20 cellular contexts compared by ENCODE assay signal in genomic region chr10:16195894-16196293, GRCh38.
DNase-seq lines count a peak whose midpoint lies in the region; ATAC-seq and TF ChIP-seq lines count a peak whose summit lies in the region.
"Had no signal": no experiment of that assay in that cellular context is flagged by ENCODE, and none has a peak within 500 bp of the region (broad histone marks: within the 10 kb centered on the region; RNA-seq: fewer than 3 reads in every experiment).

No MANE protein-coding gene starts in this region.

- TF ChIP-seq CTCF in natural killer cell (IDR thresholded peaks at IDR 0.05) (no peak), WTC11 (IDR thresholded peaks at IDR 0.05) (no peak), GM20000 (IDR thresholded peaks at IDR 0.05; ENCODE audit: extremely low read depth, missing control alignments) (no peak)

- H3K27me3 ChIP-seq in iPS-18a (ENCODE audit: control insufficient read depth, insufficient read depth, low read length): no peaks in the 10 kb centered on the region
- H3K27me3 ChIP-seq: SJSA1 had no signal

- POLR2A ChIA-PET in WTC11 (lab: Charles Lee): no interaction called here

- no peaks in the 10 kb centered on the region for H3K9me3 ChIP-seq in iPS-18a (ENCODE audit: control insufficient read depth, low read depth, low read length)
- H3K9me3 ChIP-seq: Caco-2, SJSA1 had no signal

- no peak overlapping the region for H3K9ac ChIP-seq in iPS-18a (ENCODE audit: low read length)

- CTCF ChIA-PET in WTC11 (lab: Charles Lee): interaction anchor here (0.5 kb wide), 1 partner anchor 297 kb away, joined by 3 read pairs; no protein-coding TSS in a partner anchor

- peaks cover 30% of the 10 kb centered on the region for H3K4me1 ChIP-seq in iPS-18a (ENCODE audit: control insufficient read depth, low read depth, low read length)
- H3K4me1 ChIP-seq: SJSA1 had no signal

- no peak for DNase-seq in natural killer cell treated with Interleukin-12 subunit alpha and Interleukin-12 subunit beta and Interleukin-15 and Interleukin-18, amount 100 ng/mL, for 72 hours (ENCODE audit: low spot score)
- DNase-seq in natural killer cell: no peak
- DNase-seq in WTC11 (ENCODE audit: low spot score): no peak
- DNase-seq in GM20000 (ENCODE audit: low spot score): no peak
- no peak for DNase-seq in erythroblast (lab: John Stamatoyannopoulos, UW)
- DNase-seq: Caco-2; CD4-positive, alpha-beta T cell; DMS153; GF-D8; HFFc6; IMR-90; NCI-H1436; NCI-H1930; NCI-H345; NCI-H524 treated with DMSO at 0.1 percent for 48 hours had no signal

- no peak for ATAC-seq in natural killer cell treated with Interleukin-12 subunit alpha and Interleukin-12 subunit beta and Interleukin-15 and Interleukin-18, amount 100 ng/mL, for 72 hours
- ATAC-seq in natural killer cell (no peak), WTC11 (peak; percentile 92), GM19455 (IDR thresholded peaks at IDR 0.05; ENCODE audit: unreplicated experiment) (no peak)
- ATAC-seq: Panc1 had no signal

- no peak for TF ChIP-seq POLR2A in erythroblast (IDR thresholded peaks at IDR 0.05; ENCODE audit: low read length)

- H3K27me3 Mint-ChIP-seq in natural killer cell treated with Interleukin-12 subunit alpha and Interleukin-12 subunit beta and Interleukin-15 and Interleukin-18, amount 100 ng/mL, for 72 hours: no peaks in the 10 kb centered on the region
- H3K27me3 Mint-ChIP-seq in natural killer cell (ENCODE audit: low read depth in 2 of 2) (no peaks in the 10 kb centered on the region), WTC11 (ENCODE audit: low read depth) (no peaks in the 10 kb centered on the region; the same call in 1 of the 2 replicates)
- H3K27me3 Mint-ChIP-seq: B cell had no signal

- intact Hi-C loops in natural killer cell (cut with micrococcal nuclease): no loop called here

- H3K36me3 Mint-ChIP-seq in natural killer cell treated with Interleukin-12 subunit alpha and Interleukin-12 subunit beta and Interleukin-15 and Interleukin-18, amount 100 ng/mL, for 72 hours: peaks cover 20% of the 10 kb centered on the region
- H3K36me3 Mint-ChIP-seq in natural killer cell (no peaks in the 10 kb centered on the region), WTC11 (peaks cover 42% of the 10 kb centered on the region)

- H3K4me1 Mint-ChIP-seq in natural killer cell treated with Interleukin-12 subunit alpha and Interleukin-12 subunit beta and Interleukin-15 and Interleukin-18, amount 100 ng/mL, for 72 hours (ENCODE audit: low read depth in 2 of 2): peaks cover 22 to 43% of the 10 kb centered on the region in 2 donors
- H3K4me1 Mint-ChIP-seq in natural killer cell (peaks cover 18 to 21% of the 10 kb centered on the region in 2 donors), WTC11 (peaks cover 65% of the 10 kb centered on the region)
- H3K4me1 Mint-ChIP-seq: B cell had no signal

- peak overlapping the region; percentile 86 to 95 for H3K27ac Mint-ChIP-seq in natural killer cell treated with Interleukin-12 subunit alpha and Interleukin-12 subunit beta and Interleukin-15 and Interleukin-18, amount 100 ng/mL, for 72 hours
- H3K27ac Mint-ChIP-seq in natural killer cell: no peak overlapping the region
- H3K27ac Mint-ChIP-seq in WTC11: peak overlapping the region; percentile 97
- H3K27ac Mint-ChIP-seq: B cell; CD4-positive, alpha-beta T cell; HFFc6 had no signal

- H3K9me3 Mint-ChIP-seq in natural killer cell treated with Interleukin-12 subunit alpha and Interleukin-12 subunit beta and Interleukin-15 and Interleukin-18, amount 100 ng/mL, for 72 hours: peaks cover 9% of the 10 kb centered on the region
- H3K9me3 Mint-ChIP-seq in natural killer cell: peaks cover 0 to 3% of the 10 kb centered on the region in 2 donors
- peaks cover 45% of the 10 kb centered on the region for H3K9me3 Mint-ChIP-seq in WTC11

- peak overlapping the region; percentile 66 for H3K4me3 Mint-ChIP-seq in natural killer cell treated with Interleukin-12 subunit alpha and Interleukin-12 subunit beta and Interleukin-15 and Interleukin-18, amount 100 ng/mL, for 72 hours
- H3K4me3 Mint-ChIP-seq in natural killer cell: no peak overlapping the region
- peak overlapping the region; percentile 34 for H3K4me3 Mint-ChIP-seq in WTC11
- H3K4me3 Mint-ChIP-seq: B cell; CD4-positive, alpha-beta T cell; HFFc6 had no signal

- no peaks in the 10 kb centered on the region for H3K36me3 ChIP-seq in iPS-18a (ENCODE audit: control insufficient read depth, low read depth, low read length)
- H3K36me3 ChIP-seq: SJSA1 had no signal

- peak overlapping the region; percentile 31 for H3K4me3 ChIP-seq in iPS-18a (ENCODE audit: low read length)
- H3K4me3 ChIP-seq: SJSA1 had no signal

- H3K27ac ChIP-seq in iPS-18a (ENCODE audit: low read length): peak overlapping the region; percentile 33
- H3K27ac ChIP-seq: SJSA1 had no signal

TF ChIP-seq in WTC11, 78 proteins besides CTCF, POLR2A, EP300 and RAD21:
- TF ChIP-seq PRDM15 (CRISPR knock-in tag; IDR thresholded peaks at IDR 0.05): no peak
- TF ChIP-seq CDX4 (CRISPR knock-in tag; IDR thresholded peaks at IDR 0.05; ENCODE audit: borderline replicate concordance): no peak
- TF ChIP-seq ZNF121 (CRISPR knock-in tag; IDR thresholded peaks at IDR 0.05): no peak
- no peak for TF ChIP-seq E2F4 (CRISPR knock-in tag; IDR thresholded peaks at IDR 0.05; ENCODE audit: borderline replicate concordance, low read depth)
- TF ChIP-seq ZNF423 (CRISPR knock-in tag; IDR thresholded peaks at IDR 0.05): no peak
- no peak for TF ChIP-seq PREB (CRISPR knock-in tag; IDR thresholded peaks at IDR 0.05; ENCODE audit: borderline replicate concordance)
- TF ChIP-seq NFYB (CRISPR knock-in tag; conservative IDR thresholded peaks at IDR 0.05; ENCODE audit: low read depth): no peak
TF ChIP-seq in WTC11: peak in this region for 0.

Comparison
In these comparisons a context has a peak if more than half of its experiments do, and no peak if none do; other contexts are left out.
1. H3K27ac Mint-ChIP-seq: peak in natural killer cell treated with Interleukin-12 subunit alpha and Interleukin-12 subunit beta and Interleukin-15 and Interleukin-18, amount 100 ng/mL, for 72 hours (2 of 2) and WTC11 (single experiment); none in natural killer cell (0 of 2).